In genomic region chr12:65923228-65923627, GRCh38 we compare ENCODE assay signal across 13 cellular contexts.
A peak's percentile ranks its signal among the peaks of the same experiment; 100 is the strongest.
DNase-seq lines count a peak whose midpoint lies in the region; FAIRE-seq and TF ChIP-seq lines count a peak whose summit lies in the region.
"Had no signal": no experiment of that assay in that cellular context is flagged by ENCODE, and none has a peak within 500 bp of the region (broad histone marks: within the 10 kb centered on the region; RNA-seq: fewer than 3 reads in every experiment).

No MANE protein-coding gene starts in this region.

- DNase-seq in GM12891 (ENCODE audit: insufficient read length, low spot score) (no peak), HFF-Myc (ENCODE audit: extremely low read depth, low read depth) (no peak), MV-4-11 (lab: John Stamatoyannopoulos, UW) (peak; percentile 71), kidney epithelial cell (ENCODE audit: low read depth) (no peak), DMS79 treated with DMSO at 0.1 percent for 48 hours (lab: John Stamatoyannopoulos, UW) (no peak), T-helper 1 cell (no peak), NCI-H345 (lab: John Stamatoyannopoulos, UW) (no peak)
- DNase-seq in stimulated activated CD4-positive, alpha-beta T cell treated with anti-CD3 and anti-CD28 coated beads, Interleukin-4, amount 100 ng/mL, for 1 hour: no peak
- DNase-seq: activated T-cell treated with anti-CD3 and anti-CD28 coated beads, Interleukin-2, amount 50 U/mL, for 24 hours; head of caudate nucleus; T-helper 17 cell; uterus had no signal

- no peaks in the 10 kb centered on the region for H3K27me3 ChIP-seq in kidney epithelial cell (ENCODE audit: control insufficient read depth, insufficient read depth, low read length)
- H3K27me3 ChIP-seq: uterus had no signal

- no peak overlapping the region for H3K4me3 ChIP-seq in HFF-Myc (replicated peaks; ENCODE audit: low read depth, low read length)
- no peak overlapping the region for H3K4me3 ChIP-seq in kidney epithelial cell (ENCODE audit: low read depth, low read length)
- H3K4me3 ChIP-seq: uterus had no signal

- FAIRE-seq in GM12891 (lab: Jason Lieb, UNC): no peak
- FAIRE-seq: D721Med had no signal

- TF ChIP-seq POLR2A in GM12891 (IDR thresholded peaks at IDR 0.05; ENCODE audit: low read depth, low read length): no peak

- H3K36me3 ChIP-seq in kidney epithelial cell (ENCODE audit: control insufficient read depth, insufficient read depth, low read length): no peaks in the 10 kb centered on the region
- H3K36me3 ChIP-seq: uterus had no signal

- TF ChIP-seq CTCF in HFF-Myc (IDR thresholded peaks at IDR 0.05; ENCODE audit: low read depth, low read length, missing control alignments) (peak; percentile 18), kidney epithelial cell (IDR thresholded peaks at IDR 0.05; ENCODE audit: insufficient read depth, low read length, poor library complexity, severe bottlenecking) (peak; percentile 19)

TF ChIP-seq in GM12891, 5 proteins besides CTCF, POLR2A, EP300 and RAD21:
- TF ChIP-seq POU2F2 (IDR thresholded peaks at IDR 0.05; ENCODE audit: low read depth, low read length) (no peak), SPI1 (IDR thresholded peaks at IDR 0.05; ENCODE audit: low read depth, low read length) (peak; percentile 97)
